8 cellular contexts compared by ENCODE assay signal in genomic region chr3:58490860-58491501, GRCh38. TPM values are rescaled to one million over a fixed set of nuclear protein-coding genes. Genes with fewer than 3 reads are reported as not detected.
DNase-seq lines count a peak whose midpoint lies in the region; ATAC-seq, FAIRE-seq and TF ChIP-seq lines count a peak whose summit lies in the region.

No MANE protein-coding gene starts in this region.

- BruUV-seq in Calu3 (replicated peaks; lab: Mats Ljungman, UMichigan) = no TSS peak

- TF ChIP-seq CTCF in Calu3 (IDR thresholded peaks at IDR 0.05; ENCODE audit: unreplicated experiment) (no peak), esophagus squamous epithelium (IDR thresholded peaks at IDR 0.05) (no peak), pancreas (IDR thresholded peaks at IDR 0.05) (no peak)

- intact Hi-C loops in Calu3 (cut with micrococcal nuclease; ENCODE audit: unreplicated experiment) (loop anchor here (2.0 kb wide), 1 partner anchor 20 kb away; no protein-coding TSS in a partner anchor), esophagus squamous epithelium (cut with DNase I) (loop anchor here (5.0 kb wide), 1 partner anchor 41 kb away; no protein-coding TSS in a partner anchor), pancreas (cut with DNase I) (loop anchor here in 1 of 3 donors (10.0 kb wide), 1 partner anchor 156 kb away; the partner anchor contains the start of gene PXK)

- peak overlapping the region; percentile 81 for H3K4me3 Mint-ChIP-seq in Calu3 (ENCODE audit: low read depth, unreplicated experiment)

- H3K27me3 Mint-ChIP-seq in Calu3 (ENCODE audit: unreplicated experiment) = no peaks in the 10 kb centered on the region

- peak overlapping the region; percentile 84 to 94 (median 90) for H3K27ac ChIP-seq in esophagus squamous epithelium
- H3K27ac ChIP-seq in pancreas = peak overlapping the region; percentile 1 to 46 (median 24)

- H3K9me3 Mint-ChIP-seq in Calu3 (ENCODE audit: low read depth, unreplicated experiment) = no peaks in the 10 kb centered on the region

- H3K4me1 ChIP-seq in esophagus squamous epithelium (peaks cover 36 to 67% (median 38%) of the 10 kb centered on the region in 3 donors), pancreas (peaks cover 5 to 16% (median 13%) of the 10 kb centered on the region in 3 donors)

- ATAC-seq in pancreas (peak in 3 of 4 donors; percentile 0 to 2 (median 1)), GM19023 (IDR thresholded peaks at IDR 0.05; ENCODE audit: unreplicated experiment) (no peak)

- H3K36me3 Mint-ChIP-seq in Calu3 (ENCODE audit: insufficient read depth, unreplicated experiment) = peaks cover 22% of the 10 kb centered on the region

- no peaks in the 10 kb centered on the region for H3K27me3 ChIP-seq in esophagus squamous epithelium
- H3K27me3 ChIP-seq in pancreas = no peaks in the 10 kb centered on the region

- no peaks in the 10 kb centered on the region for H3K36me3 ChIP-seq in esophagus squamous epithelium
- H3K36me3 ChIP-seq in pancreas = no peaks in the 10 kb centered on the region

- 60 to 61% methylated on average over 16 to 18 of the region's 19 CpGs for WGBS in esophagus squamous epithelium, 2 donors
- WGBS in pancreas, 2 donors = 75% methylated on average over 18 to 19 of the region's 19 CpGs

- no peaks in the 10 kb centered on the region for H3K9me3 ChIP-seq in esophagus squamous epithelium
- H3K9me3 ChIP-seq in pancreas = no peaks in the 10 kb centered on the region

- CTCF ChIA-PET in Calu3 (lab: Charles Lee) = interaction anchor here (0.7 to 1.7 kb wide), 4 partner anchors 17 to 313 kb away, joined by 3 to 7 read pairs (median 4); no protein-coding TSS in a partner anchor

- peaks cover 59% of the 10 kb centered on the region for H3K4me1 Mint-ChIP-seq in Calu3 (ENCODE audit: low read depth, unreplicated experiment)

- no peak for FAIRE-seq in pancreas (lab: Jason Lieb, UNC)

- H3K4me3 ChIP-seq in esophagus squamous epithelium (peak overlapping the region in 3 of 4 donors; percentile 79 to 96 (median 92)), pancreas (peak overlapping the region in 3 of 4 donors; percentile 27 to 75 (median 59))

- peak; percentile 5 for DNase-seq in Calu3
- DNase-seq in SHP77 (lab: John Stamatoyannopoulos, UW) = peak; percentile 23 to 61
- no peak for DNase-seq in esophagus squamous epithelium (lab: John Stamatoyannopoulos, UW)
- DNase-seq in pancreas = peak in 5 of 6 donors; percentile 21 to 83 (median 45)
- DNase-seq in NCI-H1417 (lab: John Stamatoyannopoulos, UW) = no peak
- DNase-seq in GM03348 (ENCODE audit: low spot score) = no peak
- DNase-seq in NK-92 (lab: John Stamatoyannopoulos, UW; ENCODE audit: unreplicated experiment) = no peak

- TF ChIP-seq POLR2A in esophagus squamous epithelium (IDR thresholded peaks at IDR 0.05) = no peak

- H3K27ac Mint-ChIP-seq in Calu3 (ENCODE audit: unreplicated experiment) = no peak overlapping the region

RNA-seq across cellular contexts. Expression of gene KCTD6, which starts 0.9 kb away (rescaled TPM):
- total RNA-seq in Calu3 (2022) (10.7 and 11.4 TPM in 2 replicates), esophagus squamous epithelium (10 to 100 TPM in 3 of 4 donors, 1 to 10 TPM in 1; 8.3 to 24.6 (median 16.2) TPM), pancreas (1 to 10 TPM; 2.2 to 6.0 (median 3.5) TPM)
- 10 to 100 TPM in 1 of 2 donors, 1 to 10 TPM in 1; 4.8 to 13.8 TPM for polyA plus RNA-seq in pancreas

RNA-seq across cellular contexts. Expression of gene ACOX2, which starts 46.0 kb away (rescaled TPM):
- total RNA-seq in Calu3 (2022) (1.1 and 1.4 TPM in 2 replicates), esophagus squamous epithelium (10 to 100 TPM in 2 of 4 donors, 1 to 10 TPM in 2; 5.3 to 14.1 (median 10.0) TPM), pancreas (10 to 100 TPM in 1 of 6 donors, 1 to 10 TPM in 5; 1.3 to 13.3 (median 7.1) TPM)
- 10 to 100 TPM in 1 of 2 donors, 1 to 10 TPM in 1; 7.9 to 11.3 TPM for polyA plus RNA-seq in pancreas

RNA-seq across cellular contexts. Expression of gene PDHB, which starts 57.3 kb away (rescaled TPM):
- total RNA-seq in Calu3 (2022) = 45.4 and 47.6 TPM in 2 replicates
- 100 to 1,000 TPM in 1 of 4 donors, 10 to 100 TPM in 3; 52.6 to 104 (median 83.0) TPM for total RNA-seq in esophagus squamous epithelium
- total RNA-seq in pancreas = 10 to 100 TPM; 17.7 to 26.8 (median 23.9) TPM
- 10 to 100 TPM; 31.1 to 44.9 TPM for polyA plus RNA-seq in pancreas

Comparison
In these comparisons a context has a peak if more than half of its experiments do, and no peak if none do; other contexts are left out.
1. DNase-seq: peak in Calu3 (single experiment), SHP77 (2 of 2) and pancreas (5 of 6); none in esophagus squamous epithelium (single experiment), NCI-H1417 (0 of 3), GM03348 (single experiment) and NK-92 (single experiment).